ENCODE assay signal across 10 cellular contexts in genomic region chr11:113577356-113578163, GRCh38.
DNase-seq lines count a peak whose midpoint lies in the region; ATAC-seq and TF ChIP-seq lines count a peak whose summit lies in the region.
"Had no signal": no experiment of that assay in that cellular context is flagged by ENCODE, and none has a peak within 500 bp of the region (broad histone marks: within the 10 kb centered on the region; RNA-seq: fewer than 3 reads in every experiment).

No MANE protein-coding gene starts in this region.

- no peak overlapping the region for H3K4me3 Mint-ChIP-seq in Caco-2 (ENCODE audit: unreplicated experiment)
- H3K4me3 Mint-ChIP-seq: natural killer cell had no signal

- H3K27me3 Mint-ChIP-seq in Caco-2 (ENCODE audit: insufficient read depth, unreplicated experiment): no peaks in the 10 kb centered on the region

- no peaks in the 10 kb centered on the region for H3K9me3 Mint-ChIP-seq in Caco-2 (ENCODE audit: unreplicated experiment)
- H3K9me3 Mint-ChIP-seq: natural killer cell had no signal

- BruUV-seq in Caco-2 (replicated peaks; lab: Mats Ljungman, UMichigan): no TSS peak

- CTCF ChIA-PET in Caco-2 (lab: Charles Lee): interaction anchor here (1.4 to 1.5 kb wide), 2 partner anchors 148 to 153 kb away, joined by 5 read pairs; no protein-coding TSS in a partner anchor

- no peaks in the 10 kb centered on the region for H3K27me3 ChIP-seq in Caco-2 (replicated peaks; ENCODE audit: control insufficient read depth, insufficient read depth, low read length)
- no peaks in the 10 kb centered on the region for H3K27me3 ChIP-seq in foreskin keratinocyte

- H3K4me1 Mint-ChIP-seq in Caco-2 (ENCODE audit: low read depth, unreplicated experiment): peaks cover 29% of the 10 kb centered on the region
- H3K4me1 Mint-ChIP-seq: natural killer cell had no signal

- TF ChIP-seq CTCF in Caco-2 (IDR thresholded peaks at IDR 0.05; ENCODE audit: insufficient read depth in 1 of 2, low read depth in 1 of 2, low read length in 1 of 2, severe bottlenecking in 1 of 2, unreplicated experiment in 1 of 2) (no peak), foreskin keratinocyte (conservative IDR thresholded peaks at IDR 0.05) (no peak)

- POLR2A ChIA-PET in Caco-2 (lab: Charles Lee): interaction anchor here (0.5 kb wide), 1 partner anchor 22 kb away, joined by 3 read pairs; no protein-coding TSS in a partner anchor

- no peak overlapping the region for H3K4me3 ChIP-seq in Caco-2 (ENCODE audit: low read depth, low read length)

- ATAC-seq in foreskin keratinocyte (peak; percentile 49), HG03108 (IDR thresholded peaks at IDR 0.05; ENCODE audit: unreplicated experiment) (no peak)
- ATAC-seq: natural killer cell had no signal

- intact Hi-C loops in Caco-2 (cut with micrococcal nuclease; ENCODE audit: unreplicated experiment): no loop called here

- H3K36me3 Mint-ChIP-seq in Caco-2 (ENCODE audit: insufficient read depth, unreplicated experiment): no peaks in the 10 kb centered on the region
- H3K36me3 Mint-ChIP-seq: natural killer cell had no signal

- no peaks in the 10 kb centered on the region for H3K36me3 ChIP-seq in Caco-2 (ENCODE audit: control insufficient read depth, insufficient read depth, low read length)

- no peaks in the 10 kb centered on the region for H3K9me3 ChIP-seq in Caco-2

- no peak overlapping the region for H3K27ac ChIP-seq in foreskin keratinocyte

- peak overlapping the region; percentile 8 for H3K27ac Mint-ChIP-seq in Caco-2 (ENCODE audit: unreplicated experiment)
- H3K27ac Mint-ChIP-seq: natural killer cell had no signal

- peaks cover 29% of the 10 kb centered on the region for H3K4me1 ChIP-seq in Caco-2
- H3K4me1 ChIP-seq in foreskin keratinocyte: no peaks in the 10 kb centered on the region

- peak in 1 of 2 experiments; percentile 32 for DNase-seq in Caco-2
- peak; percentile 51 for DNase-seq in M059J (ENCODE audit: low read depth)
- DNase-seq in NCI-H524 (lab: John Stamatoyannopoulos, UW): peak; percentile 58 to 87
- no peak for DNase-seq in foreskin keratinocyte
- DNase-seq in NCI-H2227 (lab: John Stamatoyannopoulos, UW; ENCODE audit: unreplicated experiment): no peak
- DNase-seq in NCI-H1694 treated with DMSO at 0.1 percent for 48 hours (lab: John Stamatoyannopoulos, UW): no peak
- no peak for DNase-seq in GM03348 (ENCODE audit: low spot score)
- DNase-seq: natural killer cell; stimulated activated CD4-positive, alpha-beta T cell treated with anti-CD3 and anti-CD28 coated beads, Interleukin-12 subunit alpha, Interleukin-12 subunit beta, amount 100 ng/mL, for 4 hours had no signal

Comparison
In these comparisons a context has a peak if more than half of its experiments do, and no peak if none do; other contexts are left out.
1. DNase-seq: peak in M059J (single experiment) and NCI-H524 (2 of 2); none in foreskin keratinocyte (0 of 2), NCI-H2227 (single experiment), NCI-H1694 treated with DMSO at 0.1 percent for 48 hours (single experiment) and GM03348 (single experiment).